In the genomic region with DNA sequence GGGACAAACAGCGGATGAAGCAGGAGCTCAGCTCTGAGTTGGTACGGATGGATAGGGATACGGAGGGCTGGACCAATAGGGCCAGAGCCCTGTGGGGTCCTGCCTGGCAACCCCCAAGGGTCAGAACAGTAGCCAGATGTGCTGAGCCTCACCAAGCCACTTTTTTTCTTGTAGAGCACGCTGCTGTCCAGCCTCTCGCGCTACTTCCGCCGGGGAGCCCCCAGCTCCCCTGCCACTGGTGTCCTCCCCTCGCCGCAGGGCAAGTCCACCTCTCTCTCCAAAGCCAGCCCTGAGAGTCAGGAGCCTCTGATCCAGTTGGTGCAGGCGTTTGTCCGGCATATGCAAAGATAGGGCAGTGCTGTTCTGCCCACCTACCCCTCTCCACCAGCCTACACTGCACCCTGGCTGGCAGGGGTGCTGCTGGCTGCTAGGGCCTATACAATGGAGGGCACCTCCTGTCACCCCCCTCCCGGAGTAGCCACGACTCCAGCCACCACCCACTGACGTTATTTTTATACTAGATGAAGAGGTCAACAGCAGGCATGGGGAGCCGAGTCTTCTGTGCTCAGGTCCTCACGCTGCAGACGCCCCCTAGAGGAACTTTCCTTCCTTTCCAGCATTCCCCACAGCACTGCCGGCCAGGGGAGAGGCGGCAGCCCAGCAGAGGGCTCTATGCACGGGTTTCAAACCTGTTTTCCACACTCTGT, we compare ENCODE assay signal across 1 cellular context.
TF ChIP-seq lines count a peak whose summit lies in the region.

No MANE protein-coding gene starts in this region.

TF ChIP-seq in GM23338, 12 proteins besides CTCF, POLR2A, EP300 and RAD21 (continued from another document):
- TF ChIP-seq, protein P1, sequence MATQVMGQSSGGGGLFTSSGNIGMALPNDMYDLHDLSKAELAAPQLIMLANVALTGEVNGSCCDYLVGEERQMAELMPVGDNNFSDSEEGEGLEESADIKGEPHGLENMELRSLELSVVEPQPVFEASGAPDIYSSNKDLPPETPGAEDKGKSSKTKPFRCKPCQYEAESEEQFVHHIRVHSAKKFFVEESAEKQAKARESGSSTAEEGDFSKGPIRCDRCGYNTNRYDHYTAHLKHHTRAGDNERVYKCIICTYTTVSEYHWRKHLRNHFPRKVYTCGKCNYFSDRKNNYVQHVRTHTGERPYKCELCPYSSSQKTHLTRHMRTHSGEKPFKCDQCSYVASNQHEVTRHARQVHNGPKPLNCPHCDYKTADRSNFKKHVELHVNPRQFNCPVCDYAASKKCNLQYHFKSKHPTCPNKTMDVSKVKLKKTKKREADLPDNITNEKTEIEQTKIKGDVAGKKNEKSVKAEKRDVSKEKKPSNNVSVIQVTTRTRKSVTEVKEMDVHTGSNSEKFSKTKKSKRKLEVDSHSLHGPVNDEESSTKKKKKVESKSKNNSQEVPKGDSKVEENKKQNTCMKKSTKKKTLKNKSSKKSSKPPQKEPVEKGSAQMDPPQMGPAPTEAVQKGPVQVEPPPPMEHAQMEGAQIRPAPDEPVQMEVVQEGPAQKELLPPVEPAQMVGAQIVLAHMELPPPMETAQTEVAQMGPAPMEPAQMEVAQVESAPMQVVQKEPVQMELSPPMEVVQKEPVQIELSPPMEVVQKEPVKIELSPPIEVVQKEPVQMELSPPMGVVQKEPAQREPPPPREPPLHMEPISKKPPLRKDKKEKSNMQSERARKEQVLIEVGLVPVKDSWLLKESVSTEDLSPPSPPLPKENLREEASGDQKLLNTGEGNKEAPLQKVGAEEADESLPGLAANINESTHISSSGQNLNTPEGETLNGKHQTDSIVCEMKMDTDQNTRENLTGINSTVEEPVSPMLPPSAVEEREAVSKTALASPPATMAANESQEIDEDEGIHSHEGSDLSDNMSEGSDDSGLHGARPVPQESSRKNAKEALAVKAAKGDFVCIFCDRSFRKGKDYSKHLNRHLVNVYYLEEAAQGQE (IDR thresholded peaks at IDR 0.05; ENCODE audit: unreplicated experiment): no peak
- TF ChIP-seq POLR2AphosphoS5 (IDR thresholded peaks at IDR 0.05; ENCODE audit: low read depth) (peak; percentile 37; the same call in 1 of the 2 replicates), EZH2 (IDR thresholded peaks at IDR 0.05; ENCODE audit: low read depth, unreplicated experiment) (no peak), ZNF114 (CRISPR knock-in tag; IDR thresholded peaks at IDR 0.05) (no peak)
- TF ChIP-seq, protein P2, sequence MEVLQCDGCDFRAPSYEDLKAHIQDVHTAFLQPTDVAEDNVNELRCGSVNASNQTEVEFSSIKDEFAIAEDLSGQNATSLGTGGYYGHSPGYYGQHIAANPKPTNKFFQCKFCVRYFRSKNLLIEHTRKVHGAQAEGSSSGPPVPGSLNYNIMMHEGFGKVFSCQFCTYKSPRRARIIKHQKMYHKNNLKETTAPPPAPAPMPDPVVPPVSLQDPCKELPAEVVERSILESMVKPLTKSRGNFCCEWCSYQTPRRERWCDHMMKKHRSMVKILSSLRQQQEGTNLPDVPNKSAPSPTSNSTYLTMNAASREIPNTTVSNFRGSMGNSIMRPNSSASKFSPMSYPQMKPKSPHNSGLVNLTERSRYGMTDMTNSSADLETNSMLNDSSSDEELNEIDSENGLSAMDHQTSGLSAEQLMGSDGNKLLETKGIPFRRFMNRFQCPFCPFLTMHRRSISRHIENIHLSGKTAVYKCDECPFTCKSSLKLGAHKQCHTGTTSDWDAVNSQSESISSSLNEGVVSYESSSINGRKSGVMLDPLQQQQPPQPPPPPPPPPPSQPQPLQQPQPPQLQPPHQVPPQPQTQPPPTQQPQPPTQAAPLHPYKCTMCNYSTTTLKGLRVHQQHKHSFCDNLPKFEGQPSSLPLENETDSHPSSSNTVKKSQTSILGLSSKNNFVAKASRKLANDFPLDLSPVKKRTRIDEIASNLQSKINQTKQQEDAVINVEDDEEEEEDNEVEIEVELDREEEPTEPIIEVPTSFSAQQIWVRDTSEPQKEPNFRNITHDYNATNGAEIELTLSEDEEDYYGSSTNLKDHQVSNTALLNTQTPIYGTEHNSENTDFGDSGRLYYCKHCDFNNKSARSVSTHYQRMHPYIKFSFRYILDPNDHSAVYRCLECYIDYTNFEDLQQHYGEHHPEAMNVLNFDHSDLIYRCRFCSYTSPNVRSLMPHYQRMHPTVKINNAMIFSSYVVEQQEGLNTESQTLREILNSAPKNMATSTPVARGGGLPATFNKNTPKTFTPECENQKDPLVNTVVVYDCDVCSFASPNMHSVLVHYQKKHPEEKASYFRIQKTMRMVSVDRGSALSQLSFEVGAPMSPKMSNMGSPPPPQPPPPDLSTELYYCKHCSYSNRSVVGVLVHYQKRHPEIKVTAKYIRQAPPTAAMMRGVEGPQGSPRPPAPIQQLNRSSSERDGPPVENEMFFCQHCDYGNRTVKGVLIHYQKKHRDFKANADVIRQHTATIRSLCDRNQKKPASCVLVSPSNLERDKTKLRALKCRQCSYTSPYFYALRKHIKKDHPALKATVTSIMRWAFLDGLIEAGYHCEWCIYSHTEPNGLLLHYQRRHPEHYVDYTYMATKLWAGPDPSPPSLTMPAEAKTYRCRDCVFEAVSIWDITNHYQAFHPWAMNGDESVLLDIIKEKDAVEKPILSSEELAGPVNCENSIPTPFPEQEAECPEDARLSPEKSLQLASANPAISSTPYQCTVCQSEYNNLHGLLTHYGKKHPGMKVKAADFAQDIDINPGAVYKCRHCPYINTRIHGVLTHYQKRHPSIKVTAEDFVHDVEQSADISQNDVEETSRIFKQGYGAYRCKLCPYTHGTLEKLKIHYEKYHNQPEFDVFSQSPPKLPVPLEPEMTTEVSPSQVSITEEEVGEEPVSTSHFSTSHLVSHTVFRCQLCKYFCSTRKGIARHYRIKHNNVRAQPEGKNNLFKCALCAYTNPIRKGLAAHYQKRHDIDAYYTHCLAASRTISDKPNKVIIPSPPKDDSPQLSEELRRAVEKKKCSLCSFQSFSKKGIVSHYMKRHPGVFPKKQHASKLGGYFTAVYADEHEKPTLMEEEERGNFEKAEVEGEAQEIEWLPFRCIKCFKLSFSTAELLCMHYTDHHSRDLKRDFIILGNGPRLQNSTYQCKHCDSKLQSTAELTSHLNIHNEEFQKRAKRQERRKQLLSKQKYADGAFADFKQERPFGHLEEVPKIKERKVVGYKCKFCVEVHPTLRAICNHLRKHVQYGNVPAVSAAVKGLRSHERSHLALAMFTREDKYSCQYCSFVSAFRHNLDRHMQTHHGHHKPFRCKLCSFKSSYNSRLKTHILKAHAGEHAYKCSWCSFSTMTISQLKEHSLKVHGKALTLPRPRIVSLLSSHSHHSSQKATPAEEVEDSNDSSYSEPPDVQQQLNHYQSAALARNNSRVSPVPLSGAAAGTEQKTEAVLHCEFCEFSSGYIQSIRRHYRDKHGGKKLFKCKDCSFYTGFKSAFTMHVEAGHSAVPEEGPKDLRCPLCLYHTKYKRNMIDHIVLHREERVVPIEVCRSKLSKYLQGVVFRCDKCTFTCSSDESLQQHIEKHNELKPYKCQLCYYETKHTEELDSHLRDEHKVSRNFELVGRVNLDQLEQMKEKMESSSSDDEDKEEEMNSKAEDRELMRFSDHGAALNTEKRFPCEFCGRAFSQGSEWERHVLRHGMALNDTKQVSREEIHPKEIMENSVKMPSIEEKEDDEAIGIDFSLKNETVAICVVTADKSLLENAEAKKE (CRISPR knock-in tag; IDR thresholded peaks at IDR 0.05): no peak
